Comparison of ENCODE assay signal across 8 cellular contexts in genomic region chr10:103968441-103969391, GRCh38. TPM values are rescaled to one million over a fixed set of nuclear protein-coding genes. Genes with fewer than 3 reads are reported as not detected.
DNase-seq lines count a peak whose midpoint lies in the region; ATAC-seq, FAIRE-seq and TF ChIP-seq lines count a peak whose summit lies in the region.

No MANE protein-coding gene starts in this region.

- no peak overlapping the region for H2BK120ac ChIP-seq in trophoblast cell (ENCODE audit: insufficient read depth, low read length, poor library complexity)

- intact Hi-C loops in Panc1 (cut with micrococcal nuclease; ENCODE audit: unreplicated experiment) = loop anchor here (5.0 kb wide), 2 partner anchors 51 to 81 kb away; partner anchors contain the start of gene STN1

- no peak for FAIRE-seq in H54 (lab: Jason Lieb, UNC)

- H3K9ac ChIP-seq in ES-I3 (ENCODE audit: low read depth, low read length) = peak overlapping the region; percentile 96; the same call in 1 of the 2 replicates
- no peak overlapping the region for H3K9ac ChIP-seq in trophoblast cell (ENCODE audit: low read length)

- H3K23ac ChIP-seq in trophoblast cell (ENCODE audit: low read length) = no peak overlapping the region

- no peak overlapping the region for H2BK5ac ChIP-seq in trophoblast cell (ENCODE audit: low read depth, low read length, poor library complexity)

- H3K9me3 ChIP-seq in ES-I3 (ENCODE audit: control insufficient read depth, insufficient read depth, low read length) = no peaks in the 10 kb centered on the region
- H3K9me3 ChIP-seq in Panc1 (ENCODE audit: control insufficient read depth, insufficient read depth, low read depth, low read length) = no peaks in the 10 kb centered on the region
- H3K9me3 ChIP-seq in trophoblast cell (ENCODE audit: insufficient read depth, low read depth, low read length) = no peaks in the 10 kb centered on the region

- no peak for TF ChIP-seq CTCF in Panc1 (IDR thresholded peaks at IDR 0.05)

- peak overlapping the region; percentile 75 for H3K18ac ChIP-seq in trophoblast cell (ENCODE audit: low read length)

- no CpG with 5 or more reads among the region's 23 CpGs for WGBS in trophoblast cell (ENCODE audit: extremely low coverage, insufficient coverage, insufficient read length)

- H2AK5ac ChIP-seq in trophoblast cell (ENCODE audit: low read length) = no peak overlapping the region

- H4K8ac ChIP-seq in trophoblast cell (ENCODE audit: low read depth, low read length) = no peak overlapping the region

- DNase-seq in Panc1 (ENCODE audit: low read depth, low spot score) = no peak
- DNase-seq in erythroblast (lab: John Stamatoyannopoulos, UW) = peak; percentile 26 to 55
- peak in 1 of 2 donors; percentile 26 for DNase-seq in trophoblast cell
- DNase-seq in H54 (ENCODE audit: insufficient read length, low spot score) = no peak
- no peak for DNase-seq in NCI-H1436 treated with DMSO at 0.1 percent for 48 hours (lab: John Stamatoyannopoulos, UW)

- peak overlapping the region; percentile 50 for H3K4me2 ChIP-seq in trophoblast cell (ENCODE audit: low read length)

- ATAC-seq in Panc1 = no peak
- ATAC-seq in HG03108 (IDR thresholded peaks at IDR 0.05; ENCODE audit: unreplicated experiment) = no peak
- ATAC-seq in GM19452 (IDR thresholded peaks at IDR 0.05; ENCODE audit: unreplicated experiment) = no peak

- no peaks in the 10 kb centered on the region for H3K36me3 ChIP-seq in ES-I3 (ENCODE audit: insufficient read depth, low read length)
- peaks cover 9% of the 10 kb centered on the region; the same call in 1 of the 2 replicates for H3K36me3 ChIP-seq in Panc1 (ENCODE audit: control insufficient read depth, insufficient read depth, low read length)
- H3K36me3 ChIP-seq in trophoblast cell (ENCODE audit: control insufficient read depth in 1 of 2, insufficient read depth in 2 of 2, low read length in 2 of 2) = no peaks in the 10 kb centered on the region

- no peak overlapping the region for H3K14ac ChIP-seq in trophoblast cell (ENCODE audit: low read length)

- CTCF ChIA-PET in Panc1 (lab: Charles Lee) = interaction anchor here (0.6 kb wide), 1 partner anchor 79 kb away, joined by 4 read pairs; no protein-coding TSS in a partner anchor

- POLR2A ChIA-PET in Panc1 (lab: Charles Lee) = interaction anchor here (0.5 kb wide), 1 partner anchor 22 kb away, joined by 3 read pairs; no protein-coding TSS in a partner anchor

- H2BK12ac ChIP-seq in trophoblast cell (ENCODE audit: low read length) = no peak overlapping the region

- H2AFZ ChIP-seq in trophoblast cell (ENCODE audit: insufficient read depth, low read length, poor library complexity) = no peak overlapping the region

- TF ChIP-seq POLR2A in erythroblast (IDR thresholded peaks at IDR 0.05; ENCODE audit: low read length) (no peak), H54 (IDR thresholded peaks at IDR 0.05; ENCODE audit: low read depth, low read length) (no peak)

- in situ Hi-C loops in Panc1 (cut with HindIII; ENCODE audit: low pct_unique_long_range_greater_than_20kb, low sequenced_read_pairs) = no loop called here

- H3K79me1 ChIP-seq in trophoblast cell (ENCODE audit: low read length) = peaks cover 6% of the 10 kb centered on the region

- peak overlapping the region; percentile 95 to 99 for H3K4me3 ChIP-seq in Panc1 (ENCODE audit: low read depth in 2 of 2, low read length in 2 of 2)
- H3K4me3 ChIP-seq in trophoblast cell (ENCODE audit: low read depth, low read length) = no peak overlapping the region

- H3K27ac ChIP-seq in Panc1 (ENCODE audit: low read length) = peak overlapping the region; percentile 92
- H3K27ac ChIP-seq in trophoblast cell (ENCODE audit: low read depth, low read length) = no peak overlapping the region

- BruUV-seq in Panc1 (replicated peaks; lab: Mats Ljungman, UMichigan) = no TSS peak

- H3K79me2 ChIP-seq in trophoblast cell (ENCODE audit: control insufficient read depth, insufficient read depth, low read length, poor library complexity) = peaks cover 11% of the 10 kb centered on the region

- no peak overlapping the region for H4K12ac ChIP-seq in trophoblast cell (ENCODE audit: low read depth, low read length)

- peak overlapping the region; percentile 36 for H3K4ac ChIP-seq in trophoblast cell (ENCODE audit: low read depth, low read length)

- H3K4me1 ChIP-seq in ES-I3 (ENCODE audit: insufficient read depth, low read length) = no peaks in the 10 kb centered on the region
- H3K4me1 ChIP-seq in Panc1 (ENCODE audit: control insufficient read depth, insufficient read depth, low read length) = peaks cover 23% of the 10 kb centered on the region
- H3K4me1 ChIP-seq in trophoblast cell (ENCODE audit: control insufficient read depth in 1 of 2, insufficient read depth in 2 of 2, low read length in 2 of 2) = peaks cover 2 to 3% of the 10 kb centered on the region in 2 experiments

- no peak overlapping the region for H4K91ac ChIP-seq in trophoblast cell (ENCODE audit: low read depth, low read length)

- H3K27me3 ChIP-seq in Panc1 (ENCODE audit: control insufficient read depth, insufficient read depth, low read length) (no peaks in the 10 kb centered on the region), trophoblast cell (ENCODE audit: insufficient read depth, low read length) (no peaks in the 10 kb centered on the region)

RNA-seq across cellular contexts. Expression of gene SLK, which starts 1.8 kb away (rescaled TPM):
- total RNA-seq in Panc1 (2021; ENCODE audit: unreplicated experiment) = 40.8 TPM
- polyA plus RNA-seq in Panc1 (2012; ENCODE audit: insufficient read length) = 22.0 TPM
- 31.0 and 33.1 TPM in 2 replicates for polyA plus RNA-seq in trophoblast cell (2013)

RNA-seq across cellular contexts. Expression of gene STN1, which starts 50.7 kb away (rescaled TPM):
- 28.9 TPM for total RNA-seq in Panc1 (2021; ENCODE audit: unreplicated experiment)
- polyA plus RNA-seq in Panc1 (2012; ENCODE audit: insufficient read length) = 24.2 TPM
- polyA plus RNA-seq in trophoblast cell (2013) = 15.1 and 17.4 TPM in 2 replicates

Comparison
In these comparisons a context has a peak if more than half of its experiments do, and no peak if none do; other contexts are left out.
1. DNase-seq: peak in erythroblast (2 of 2); none in Panc1 (single experiment), H54 (single experiment) and NCI-H1436 treated with DMSO at 0.1 percent for 48 hours (single experiment).